10 cellular contexts compared by ENCODE assay signal in genomic region chr10:102627141-102627445, GRCh38. TPM values are rescaled to one million over a fixed set of nuclear protein-coding genes. Genes with fewer than 3 reads are reported as not detected.
DNase-seq lines count a peak whose midpoint lies in the region; ATAC-seq and TF ChIP-seq lines count a peak whose summit lies in the region.
"Had no signal": no experiment of that assay in that cellular context is flagged by ENCODE, and none has a peak within 500 bp of the region (broad histone marks: within the 10 kb centered on the region; RNA-seq: fewer than 3 reads in every experiment).

No MANE protein-coding gene starts in this region.

- no peaks in the 10 kb centered on the region for H4K20me1 ChIP-seq in PC-3 (ENCODE audit: low read length)

- H2AFZ ChIP-seq in PC-3 (ENCODE audit: low read length): no peak overlapping the region

- no peak overlapping the region for H2BK120ac ChIP-seq in mesendoderm (ENCODE audit: low read depth, low read length)

- BruUV-seq in PC-3 (replicated peaks; lab: Mats Ljungman, UMichigan): no TSS peak
- BruUV-seq in A673 (replicated peaks; lab: Mats Ljungman, UMichigan): no TSS peak

- H3K79me2 ChIP-seq in PC-3 (ENCODE audit: low read length) (no peaks in the 10 kb centered on the region), mesendoderm (ENCODE audit: control insufficient read depth, insufficient read depth, low read length) (no peaks in the 10 kb centered on the region)

- H3K18ac ChIP-seq in mesendoderm (ENCODE audit: low read length): no peak overlapping the region

- no CpG with 5 or more reads among the region's 7 CpGs for WGBS in mesendoderm (ENCODE audit: extremely low coverage, insufficient coverage, low lambda C conversion rate)

- H4K5ac ChIP-seq in mesendoderm (ENCODE audit: low read length): peak overlapping the region; percentile 15

- H2AK5ac ChIP-seq in mesendoderm (ENCODE audit: low read length): peak overlapping the region; percentile 74

- intact Hi-C loops in PC-3 (cut with micrococcal nuclease): no loop called here
- intact Hi-C loops in A673 (cut with micrococcal nuclease; ENCODE audit: unreplicated experiment): no loop called here

- H3K9ac ChIP-seq in PC-3 (ENCODE audit: low read length) (no peak overlapping the region), mesendoderm (ENCODE audit: low read length) (peak overlapping the region; percentile 29)

- TF ChIP-seq CTCF in PC-3 (conservative IDR thresholded peaks at IDR 0.05; ENCODE audit: low read depth, low read length) (no peak), A673 (conservative IDR thresholded peaks at IDR 0.05; ENCODE audit: low read depth, low read length) (no peak)

- no peak overlapping the region for H3K4me2 ChIP-seq in PC-3 (ENCODE audit: low read length)
- H3K4me2 ChIP-seq in mesendoderm (ENCODE audit: low read length): no peak overlapping the region

- no peak overlapping the region for H4K8ac ChIP-seq in mesendoderm (ENCODE audit: low read depth, low read length)

- ATAC-seq in PC-3: no peak

- H3K9me3 ChIP-seq in PC-3 (ENCODE audit: low read length) (no peaks in the 10 kb centered on the region), A673 (ENCODE audit: low read depth, low read length, poor library complexity, severe bottlenecking) (no peaks in the 10 kb centered on the region)

- no peaks in the 10 kb centered on the region for H3K79me1 ChIP-seq in mesendoderm (ENCODE audit: low read length)

- peak overlapping the region; percentile 39 for H3K4ac ChIP-seq in mesendoderm (ENCODE audit: low read depth, low read length)

- no peaks in the 10 kb centered on the region for H3K36me3 ChIP-seq in PC-3 (ENCODE audit: low read depth, low read length)
- no peaks in the 10 kb centered on the region for H3K36me3 ChIP-seq in mesendoderm (ENCODE audit: control insufficient read depth, insufficient read depth, low read length)
- H3K36me3 ChIP-seq in A673 (ENCODE audit: insufficient read depth, low read length, poor library complexity, severe bottlenecking): no peaks in the 10 kb centered on the region

- H3K4me3 ChIP-seq in PC-3 (ENCODE audit: low read length) (no peak overlapping the region), mesendoderm (ENCODE audit: low read length) (no peak overlapping the region), A673 (ENCODE audit: low read depth, low read length, poor library complexity, severe bottlenecking) (no peak overlapping the region)

- H2BK5ac ChIP-seq in mesendoderm (ENCODE audit: low read length): no peak overlapping the region

- no peak overlapping the region for H2BK15ac ChIP-seq in mesendoderm (replicated peaks; ENCODE audit: low read depth)

- CTCF ChIA-PET in PC-3 (lab: Charles Lee): interaction anchor here (0.6 kb wide), 1 partner anchor 38 kb away, joined by 3 read pairs; no protein-coding TSS in a partner anchor
- CTCF ChIA-PET in A673 (lab: Charles Lee): no interaction called here

- DNase-seq in PC-3 (no peak), mesendoderm (no peak), A673 (ENCODE audit: low spot score) (no peak), NCI-H1092 treated with DMSO at 0.1 percent for 48 hours (lab: John Stamatoyannopoulos, UW) (no peak), anterior cingulate cortex (lab: John Stamatoyannopoulos, UW) (no peak), NCI-H82 treated with DMSO at 0.1 percent for 48 hours (lab: John Stamatoyannopoulos, UW; ENCODE audit: unreplicated experiment) (no peak)
- DNase-seq: activated CD4-positive, alpha-beta T cell treated with anti-CD3 and anti-CD28 coated beads, Interleukin-2, amount 10 ng/mL, durations not matched to agents 7 days and 5 days; NCI-H1048 had no signal

- H3K9me2 ChIP-seq in PC-3 (replicated peaks; ENCODE audit: low read length): no peaks in the 10 kb centered on the region

- H3K56ac ChIP-seq in mesendoderm (ENCODE audit: low read length): peak overlapping the region; percentile 69

- H3K4me1 ChIP-seq in PC-3 (ENCODE audit: insufficient read depth, low read length) (peaks cover 38% of the 10 kb centered on the region), mesendoderm (ENCODE audit: control insufficient read depth, low read depth, low read length) (peaks cover 30% of the 10 kb centered on the region), A673 (ENCODE audit: insufficient read depth, low read length, poor library complexity, severe bottlenecking) (no peaks in the 10 kb centered on the region)

- H3K23ac ChIP-seq in mesendoderm (ENCODE audit: low read length): peak overlapping the region; percentile 70

- POLR2A ChIA-PET in PC-3 (lab: Charles Lee; ENCODE audit: unreplicated experiment): no interaction called here
- POLR2A ChIA-PET in A673 (lab: Charles Lee; ENCODE audit: low non-redundant PET): interaction anchor here (0.6 kb wide), 1 partner anchor 48 kb away, joined by 3 read pairs; no protein-coding TSS in a partner anchor

- H3K27me3 ChIP-seq in PC-3 (ENCODE audit: low read length) (no peaks in the 10 kb centered on the region), mesendoderm (ENCODE audit: insufficient read depth, low read length, poor library complexity) (no peaks in the 10 kb centered on the region), A673 (replicated peaks; ENCODE audit: insufficient read depth, low read depth, low read length, poor library complexity) (no peaks in the 10 kb centered on the region)

- no peaks in the 10 kb centered on the region for H3F3A ChIP-seq in PC-3 (ENCODE audit: low read length, unreplicated experiment)

- H3K27ac ChIP-seq in PC-3 (ENCODE audit: low read length): peak overlapping the region; percentile 70; the same call in 1 of the 2 replicates
- H3K27ac ChIP-seq in cingulate gyrus (ENCODE audit: low read depth, low read length): peak overlapping the region; percentile 91
- peak overlapping the region; percentile 74 for H3K27ac ChIP-seq in mesendoderm (ENCODE audit: low read depth, low read length)
- H3K27ac ChIP-seq in temporal lobe (ENCODE audit: low read depth, low read length): peak overlapping the region; percentile 84
- no peak overlapping the region for H3K27ac ChIP-seq in A673 (ENCODE audit: low read depth, low read length, poor library complexity, severe bottlenecking)

RNA-seq across cellular contexts. Expression of gene TRIM8, which starts 17.2 kb away (rescaled TPM):
- total RNA-seq in PC-3 (2014; rRNA removed) (61.4 and 103 TPM in 2 replicates), temporal lobe (27.0 TPM), A673 (2021) (29.4 and 32.0 TPM in 2 replicates)
- 22.6 TPM for polyA plus RNA-seq in mesendoderm (2013, experiment 1 of 2)
- polyA plus RNA-seq in mesendoderm (2013, experiment 2 of 2): 23.2 TPM
